ENCODE assay signal across 22 cellular contexts in genomic region chr1:9065213-9065751, GRCh38. TPM values are rescaled to one million over a fixed set of nuclear protein-coding genes. Genes with fewer than 3 reads are reported as not detected.
DNase-seq lines count a peak whose midpoint lies in the region; ATAC-seq and TF ChIP-seq lines count a peak whose summit lies in the region.
"Had no signal": no experiment of that assay in that cellular context is flagged by ENCODE, and none has a peak within 500 bp of the region (broad histone marks: within the 10 kb centered on the region; RNA-seq: fewer than 3 reads in every experiment).

No MANE protein-coding gene starts in this region.

- H3K27ac Mint-ChIP-seq in Caco-2 (ENCODE audit: unreplicated experiment) = no peak overlapping the region
- H3K27ac Mint-ChIP-seq in T-helper 2 cell treated with Interferon-gamma antibody and Interleukin-4, amounts not matched to agents 5 μg/mL and 100 μg/mL, for 36 hours = no peak overlapping the region

- BruUV-seq in Caco-2 (replicated peaks; lab: Mats Ljungman, UMichigan) = no TSS peak

- POLR2A ChIA-PET in Caco-2 (lab: Charles Lee) = no interaction called here

- ATAC-seq in left cardiac atrium = no peak
- no peak for ATAC-seq in esophagus mucosa

- CTCF ChIA-PET in Caco-2 (lab: Charles Lee) = interaction anchor here (0.6 kb wide), 1 partner anchor 716 kb away, joined by 5 read pairs; no protein-coding TSS in a partner anchor

- H3K36me3 ChIP-seq in cardiac muscle cell (no peaks in the 10 kb centered on the region), neutrophil (no peaks in the 10 kb centered on the region), subcutaneous abdominal adipose tissue (ENCODE audit: control insufficient read depth in 5 of 5, insufficient read depth in 5 of 5, low read length in 5 of 5) (no peaks in the 10 kb centered on the region), Caco-2 (ENCODE audit: control insufficient read depth, insufficient read depth, low read length) (no peaks in the 10 kb centered on the region)
- H3K36me3 ChIP-seq: thoracic aorta had no signal

- no peaks in the 10 kb centered on the region for H3K36me3 Mint-ChIP-seq in Caco-2 (ENCODE audit: insufficient read depth, unreplicated experiment)
- H3K36me3 Mint-ChIP-seq in T-helper 2 cell treated with Interferon-gamma antibody and Interleukin-4, amounts not matched to agents 5 μg/mL and 100 μg/mL, for 36 hours (ENCODE audit: low read depth) = no peaks in the 10 kb centered on the region

- peak overlapping the region in 1 of 5 donors; percentile 48 for H3K9ac ChIP-seq in subcutaneous abdominal adipose tissue (ENCODE audit: low read length in 5 of 5)

- DNase-seq in cardiac muscle cell (ENCODE audit: low read depth in 1 of 2, low spot score in 1 of 2) = peak in 1 of 2 donors; percentile 18
- DNase-seq in left cardiac atrium = no peak
- DNase-seq in caudate nucleus (lab: John Stamatoyannopoulos, UW) = no peak
- no peak for DNase-seq in Caco-2
- no peak for DNase-seq in T-helper 2 cell treated with Interferon-gamma antibody and Interleukin-4, amounts not matched to agents 5 μg/mL and 100 μg/mL, for 36 hours (ENCODE audit: low spot score)
- DNase-seq: 8988T; anterior cingulate cortex; DMS153; effector memory CD4-positive, alpha-beta T cell; hippocampal formation; NCI-H146; NCI-H226; stimulated activated CD4-positive, alpha-beta T cell treated with anti-CD3 and anti-CD28 coated beads, Interleukin-4, amount 100 ng/mL, for 4 hours had no signal

- H3K27me3 ChIP-seq in cardiac muscle cell (no peaks in the 10 kb centered on the region), neutrophil (no peaks in the 10 kb centered on the region), subcutaneous abdominal adipose tissue (ENCODE audit: control insufficient read depth in 5 of 5, insufficient read depth in 4 of 5, low read length in 5 of 5) (peaks cover 0 to 3% (median 0%) of the 10 kb centered on the region in 5 donors), Caco-2 (replicated peaks; ENCODE audit: control insufficient read depth, insufficient read depth, low read length) (no peaks in the 10 kb centered on the region)

- H3K4me3 ChIP-seq in cardiac muscle cell (no peak overlapping the region), neutrophil (ENCODE audit: low read depth in 1 of 2, low read length in 1 of 2) (no peak overlapping the region), subcutaneous abdominal adipose tissue (ENCODE audit: low read depth in 1 of 5, low read length in 5 of 5) (no peak overlapping the region), Caco-2 (ENCODE audit: low read depth, low read length) (no peak overlapping the region)
- H3K4me3 ChIP-seq: smooth muscle cell, thoracic aorta had no signal

- H3K9me3 Mint-ChIP-seq in Caco-2 (ENCODE audit: unreplicated experiment) = no peaks in the 10 kb centered on the region
- no peaks in the 10 kb centered on the region for H3K9me3 Mint-ChIP-seq in T-helper 2 cell treated with Interferon-gamma antibody and Interleukin-4, amounts not matched to agents 5 μg/mL and 100 μg/mL, for 36 hours

- no peaks in the 10 kb centered on the region for H3K27me3 Mint-ChIP-seq in Caco-2 (ENCODE audit: insufficient read depth, unreplicated experiment)
- peaks cover 7% of the 10 kb centered on the region for H3K27me3 Mint-ChIP-seq in T-helper 2 cell treated with Interferon-gamma antibody and Interleukin-4, amounts not matched to agents 5 μg/mL and 100 μg/mL, for 36 hours (ENCODE audit: low read depth)

- peak overlapping the region; percentile 2 for H3K27ac ChIP-seq in cardiac muscle cell
- H3K27ac ChIP-seq in caudate nucleus (ENCODE audit: low read depth, low read length) = peak overlapping the region; percentile 40
- H3K27ac ChIP-seq in neutrophil = peak overlapping the region; percentile 9
- H3K27ac ChIP-seq in subcutaneous abdominal adipose tissue (ENCODE audit: low read depth, low read length) = peak overlapping the region; percentile 72
- H3K27ac ChIP-seq: C4-2B, thoracic aorta had no signal

- intact Hi-C loops in left cardiac atrium (cut with DNase I) = no loop called here
- intact Hi-C loops in Caco-2 (cut with micrococcal nuclease; ENCODE audit: unreplicated experiment) = no loop called here

- H3K4me3 Mint-ChIP-seq in Caco-2 (ENCODE audit: unreplicated experiment) = no peak overlapping the region
- no peak overlapping the region for H3K4me3 Mint-ChIP-seq in T-helper 2 cell treated with Interferon-gamma antibody and Interleukin-4, amounts not matched to agents 5 μg/mL and 100 μg/mL, for 36 hours

- peaks cover 13% of the 10 kb centered on the region for H3K4me1 ChIP-seq in cardiac muscle cell (ENCODE audit: low read depth)
- H3K4me1 ChIP-seq in neutrophil (ENCODE audit: control insufficient read depth in 1 of 2, insufficient read depth in 1 of 2, low read depth in 1 of 2, low read length in 1 of 2) = peaks cover 40 to 41% of the 10 kb centered on the region in 2 experiments
- H3K4me1 ChIP-seq in subcutaneous abdominal adipose tissue (ENCODE audit: control insufficient read depth in 5 of 5, insufficient read depth in 5 of 5, low read length in 5 of 5) = peaks cover 10 to 76% (median 70%) of the 10 kb centered on the region in 5 donors
- H3K4me1 ChIP-seq in Caco-2 = 0 out of 2 replicates have a peak, but pooled peaks cover 4% of the 10 kb centered on the region

- H3K9me3 ChIP-seq in cardiac muscle cell (ENCODE audit: low read depth) (no peaks in the 10 kb centered on the region), neutrophil (no peaks in the 10 kb centered on the region), subcutaneous abdominal adipose tissue (ENCODE audit: control insufficient read depth in 5 of 5, low read length in 5 of 5) (no peaks in the 10 kb centered on the region), Caco-2 (no peaks in the 10 kb centered on the region)
- H3K9me3 ChIP-seq: thoracic aorta had no signal

- peaks cover 8% of the 10 kb centered on the region for H3K4me1 Mint-ChIP-seq in Caco-2 (ENCODE audit: low read depth, unreplicated experiment)
- H3K4me1 Mint-ChIP-seq in T-helper 2 cell treated with Interferon-gamma antibody and Interleukin-4, amounts not matched to agents 5 μg/mL and 100 μg/mL, for 36 hours (ENCODE audit: low read depth) = peaks cover 10% of the 10 kb centered on the region

- TF ChIP-seq CTCF in cardiac muscle cell (IDR thresholded peaks at IDR 0.05; ENCODE audit: low read depth, low read length) (no peak), neutrophil (IDR thresholded peaks at IDR 0.05) (no peak), Caco-2 (IDR thresholded peaks at IDR 0.05; ENCODE audit: insufficient read depth in 1 of 2, low read depth in 1 of 2, low read length in 1 of 2, severe bottlenecking in 1 of 2, unreplicated experiment in 1 of 2) (no peak)

RNA-seq across cellular contexts. Expression of gene SLC2A5, which starts 4.2 kb away (rescaled TPM):
- total RNA-seq in cardiac muscle cell (0.04 TPM in 1 of 2 replicates, not detected in the other), left cardiac atrium (1 to 10 TPM; 2.0 to 3.8 TPM), Caco-2 (2022) (0.70 and 1.1 TPM in 2 replicates), esophagus mucosa (5.9 TPM)
- polyA plus RNA-seq in cardiac muscle cell = 0.11 TPM in 1 of 2 replicates, not detected in the other
- polyA plus RNA-seq: smooth muscle cell had no signal

RNA-seq across cellular contexts. Expression of gene SLC2A7, which starts 39.1 kb away (rescaled TPM):
- total RNA-seq in cardiac muscle cell (not detected in 2 replicates), left cardiac atrium (not detected), Caco-2 (2022) (not detected in 2 replicates), esophagus mucosa (not detected)
- not detected in 2 replicates for polyA plus RNA-seq in cardiac muscle cell
- total RNA-seq: cerebellum, M059J, smooth muscle cell, thoracic aorta had no signal
- polyA plus RNA-seq: keratinocyte, smooth muscle cell had no signal

Comparison
In these comparisons a context has a peak if more than half of its experiments do, and no peak if none do; other contexts are left out.
1. H3K27ac ChIP-seq: peak in every context shown above with its lines; median percentile 72 in subcutaneous abdominal adipose tissue; 40 in caudate nucleus; 9 in neutrophil; 2 in cardiac muscle cell.